8 cellular contexts compared by ENCODE assay signal in the genomic region with DNA sequence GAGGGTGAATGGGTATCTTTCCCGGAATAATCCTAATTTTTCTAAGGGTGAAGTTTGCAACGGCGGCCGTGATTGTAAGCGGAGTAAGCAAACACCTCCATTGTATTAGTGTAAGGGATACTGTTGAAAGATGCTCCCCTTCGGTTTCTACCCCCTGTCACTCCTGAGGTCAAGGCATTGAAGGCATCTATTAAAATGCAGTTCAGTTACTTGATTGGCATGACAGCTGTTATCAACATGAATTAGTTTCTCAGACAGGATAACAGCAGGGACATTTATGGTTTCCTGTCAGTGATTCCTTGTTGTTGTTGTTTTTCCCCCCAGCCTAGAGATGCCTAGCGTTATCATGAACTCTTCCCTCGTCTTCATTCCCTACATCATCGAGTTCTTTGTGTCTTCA. TPM values are rescaled to one million over a fixed set of nuclear protein-coding genes. Genes with fewer than 3 reads are reported as not detected.
DNase-seq lines count a peak whose midpoint lies in the region; ATAC-seq and TF ChIP-seq lines count a peak whose summit lies in the region.

No MANE protein-coding gene starts in this region.

- no peak for TF ChIP-seq POLR2A in erythroblast (IDR thresholded peaks at IDR 0.05; ENCODE audit: low read length)

- no peak overlapping the region for H3K18ac ChIP-seq in trophoblast cell (ENCODE audit: low read length)

- no peaks in the 10 kb centered on the region for H3K4me1 ChIP-seq in trophoblast cell (ENCODE audit: control insufficient read depth in 1 of 2, insufficient read depth in 2 of 2, low read length in 2 of 2)

- H3K4me3 ChIP-seq in trophoblast cell (ENCODE audit: low read depth, low read length), result peak overlapping the region; percentile 85

- H3K9ac ChIP-seq in trophoblast cell (ENCODE audit: low read length), result peak overlapping the region; percentile 59

- H2AK5ac ChIP-seq in trophoblast cell (ENCODE audit: low read length), result no peak overlapping the region

- H3K23ac ChIP-seq in trophoblast cell (ENCODE audit: low read length), result no peak overlapping the region

- WGBS in trophoblast cell (ENCODE audit: extremely low coverage, insufficient coverage, insufficient read length), result no CpG with 5 or more reads among the region's 9 CpGs

- DNase-seq in NCI-H748 treated with DMSO at 0.1 percent for 48 hours (lab: John Stamatoyannopoulos, UW), result peak; percentile 8
- DNase-seq in erythroblast (lab: John Stamatoyannopoulos, UW), result peak; percentile 4 to 10
- DNase-seq in trophoblast cell, result no peak
- no peak for DNase-seq in NCI-H345 (lab: John Stamatoyannopoulos, UW)
- no peak for DNase-seq in stimulated activated CD4-positive, alpha-beta T cell treated with anti-CD3 and anti-CD28 coated beads, Interleukin-4, amount 100 ng/mL, for 1 hour
- DNase-seq in NCI-H446 (lab: John Stamatoyannopoulos, UW), result no peak
- DNase-seq in effector CD4-positive, alpha-beta T cell, result no peak

- H4K12ac ChIP-seq in trophoblast cell (ENCODE audit: low read depth, low read length), result no peak overlapping the region

- no peaks in the 10 kb centered on the region for H3K9me3 ChIP-seq in trophoblast cell (ENCODE audit: insufficient read depth, low read depth, low read length)

- peaks cover 3% of the 10 kb centered on the region for H3K79me2 ChIP-seq in trophoblast cell (ENCODE audit: control insufficient read depth, insufficient read depth, low read length, poor library complexity)

- H3K4me2 ChIP-seq in trophoblast cell (ENCODE audit: low read length), result peak overlapping the region; percentile 75

- no peaks in the 10 kb centered on the region for H3K36me3 ChIP-seq in trophoblast cell (ENCODE audit: control insufficient read depth in 1 of 2, insufficient read depth in 2 of 2, low read length in 2 of 2)

- H4K8ac ChIP-seq in trophoblast cell (ENCODE audit: low read depth, low read length), result no peak overlapping the region

- no peak overlapping the region for H3K27ac ChIP-seq in trophoblast cell (ENCODE audit: low read depth, low read length)

- no peak overlapping the region for H3K4ac ChIP-seq in trophoblast cell (ENCODE audit: low read depth, low read length)

- H2BK5ac ChIP-seq in trophoblast cell (ENCODE audit: low read depth, low read length, poor library complexity), result no peak overlapping the region

- H3K79me1 ChIP-seq in trophoblast cell (ENCODE audit: low read length), result peaks cover 5% of the 10 kb centered on the region

- no peak overlapping the region for H2BK120ac ChIP-seq in trophoblast cell (ENCODE audit: insufficient read depth, low read length, poor library complexity)

- no peak overlapping the region for H2BK12ac ChIP-seq in trophoblast cell (ENCODE audit: low read length)

- no peak overlapping the region for H3K14ac ChIP-seq in trophoblast cell (ENCODE audit: low read length)

- H4K91ac ChIP-seq in trophoblast cell (ENCODE audit: low read depth, low read length), result no peak overlapping the region

- no peaks in the 10 kb centered on the region for H3K27me3 ChIP-seq in trophoblast cell (ENCODE audit: insufficient read depth, low read length)

- H2AFZ ChIP-seq in trophoblast cell (ENCODE audit: insufficient read depth, low read length, poor library complexity), result peak overlapping the region; percentile 39

- peak; percentile 7 for ATAC-seq in GM18867 (IDR thresholded peaks at IDR 0.05; ENCODE audit: unreplicated experiment)

RNA-seq across cellular contexts. Expression of gene SLC25A14, which starts 0.6 kb away (rescaled TPM):
- 9.7 and 10.6 TPM in 2 replicates for polyA plus RNA-seq in trophoblast cell (2013)

RNA-seq across cellular contexts. Expression of gene GPR119, which starts 45.2 kb away (rescaled TPM):
- not detected in 2 replicates for polyA plus RNA-seq in trophoblast cell (2013)

Comparison
In these comparisons a context has a peak if more than half of its experiments do, and no peak if none do; other contexts are left out.
1. DNase-seq: peak in NCI-H748 treated with DMSO at 0.1 percent for 48 hours (single experiment) and erythroblast (2 of 2); none in trophoblast cell (0 of 2), NCI-H345 (single experiment), stimulated activated CD4-positive, alpha-beta T cell treated with anti-CD3 and anti-CD28 coated beads, Interleukin-4, amount 100 ng/mL, for 1 hour (single experiment), NCI-H446 (0 of 2) and effector CD4-positive, alpha-beta T cell (single experiment).